ENCODE assay signal across 17 cellular contexts in the genomic region with DNA sequence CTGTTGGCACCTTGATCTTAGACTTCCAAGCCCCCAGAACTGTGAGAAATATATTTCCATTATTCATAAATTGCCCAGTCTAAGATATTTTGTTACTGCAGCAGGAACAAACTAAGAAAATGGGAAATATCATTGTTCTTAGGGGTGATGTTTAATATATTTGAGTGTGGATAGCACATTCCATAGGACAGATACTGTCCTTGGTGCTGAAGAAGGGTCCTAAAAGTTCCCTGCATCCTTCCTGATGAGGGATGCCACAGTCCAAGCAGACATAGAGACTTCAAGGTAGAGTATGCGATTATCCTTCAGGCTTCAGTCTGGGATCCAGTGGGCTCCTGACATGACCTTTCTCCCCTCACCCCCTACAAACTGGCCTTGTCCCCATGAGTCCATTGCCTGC.
DNase-seq lines count a peak whose midpoint lies in the region; ATAC-seq and TF ChIP-seq lines count a peak whose summit lies in the region.
"Had no signal": no experiment of that assay in that cellular context is flagged by ENCODE, and none has a peak within 500 bp of the region (broad histone marks: within the 10 kb centered on the region; RNA-seq: fewer than 3 reads in every experiment).

No MANE protein-coding gene starts in this region.

- H3K4me2 ChIP-seq in osteoblast (ENCODE audit: insufficient read depth, low read length), result no peak overlapping the region

- DNase-seq in amniotic epithelial cell (ENCODE audit: low read depth) (peak; percentile 25), iPS-NIHi11 (ENCODE audit: low spot score) (peak; percentile 26), osteoblast (ENCODE audit: insufficient read length, low spot score, missing footprints) (peak; percentile 3), natural killer cell (no peak), cerebellar cortex (ENCODE audit: low spot score) (no peak)
- DNase-seq: ACHN; CD4-positive, CD25-positive, alpha-beta regulatory T cell; DMS79; GOT3; NCI-H1048; NCI-H1436 treated with DMSO at 0.1 percent for 48 hours; NCI-H2081 treated with DMSO at 0.1 percent for 48 hours; NCI-H510A; NCI-H774 had no signal

- peaks cover 8 to 10% of the 10 kb centered on the region in 2 donors for H3K9me3 Mint-ChIP-seq in natural killer cell

- intact Hi-C loops in natural killer cell (cut with micrococcal nuclease), result no loop called here

- H3K27me3 Mint-ChIP-seq in natural killer cell (ENCODE audit: low read depth in 2 of 2), result no peaks in the 10 kb centered on the region
- H3K27me3 Mint-ChIP-seq: CD4-positive, CD25-positive, alpha-beta regulatory T cell had no signal

- H3K27ac Mint-ChIP-seq in natural killer cell, result no peak overlapping the region
- H3K27ac Mint-ChIP-seq: CD4-positive, CD25-positive, alpha-beta regulatory T cell had no signal

- POLR2A ChIA-PET in HEK293 (lab: Yijun Ruan, JAX), result no interaction called here

- H3K27me3 ChIP-seq in osteoblast (ENCODE audit: insufficient read depth, low read length), result no peaks in the 10 kb centered on the region
- H3K27me3 ChIP-seq: SJCRH30 had no signal

- H3K79me2 ChIP-seq in osteoblast (ENCODE audit: insufficient read depth, low read length), result no peaks in the 10 kb centered on the region

- no peak overlapping the region for H2AFZ ChIP-seq in osteoblast (ENCODE audit: low read length)

- ATAC-seq in natural killer cell (no peak), GM21825 (IDR thresholded peaks at IDR 0.05; ENCODE audit: unreplicated experiment) (no peak)

- no peaks in the 10 kb centered on the region for H3K36me3 Mint-ChIP-seq in natural killer cell
- H3K36me3 Mint-ChIP-seq: CD4-positive, CD25-positive, alpha-beta regulatory T cell had no signal

- H3K4me1 Mint-ChIP-seq in natural killer cell, result no peaks in the 10 kb centered on the region
- H3K4me1 Mint-ChIP-seq: CD4-positive, CD25-positive, alpha-beta regulatory T cell had no signal

- H3K9me3 ChIP-seq in HEK293 (ENCODE audit: control insufficient read depth, insufficient read depth, low read depth, low read length), result no peaks in the 10 kb centered on the region
- H3K9me3 ChIP-seq in osteoblast (ENCODE audit: low read depth, low read length), result peaks cover 6% of the 10 kb centered on the region
- H3K9me3 ChIP-seq: SJCRH30 had no signal

- H4K20me1 ChIP-seq in osteoblast (ENCODE audit: insufficient read depth, low read length), result no peaks in the 10 kb centered on the region

- H3K27ac ChIP-seq in HEK293 (ENCODE audit: extremely low read depth, low read depth, low read length), result no peak overlapping the region
- no peak overlapping the region for H3K27ac ChIP-seq in osteoblast (ENCODE audit: low read depth, low read length)
- H3K27ac ChIP-seq: SJCRH30 had no signal

- H3K4me1 ChIP-seq in HEK293 (ENCODE audit: control insufficient read depth, insufficient read depth, low read length), result no peaks in the 10 kb centered on the region
- no peaks in the 10 kb centered on the region for H3K4me1 ChIP-seq in osteoblast (ENCODE audit: insufficient read depth, low read length)
- H3K4me1 ChIP-seq: SJCRH30 had no signal

- CTCF ChIA-PET in HEK293 (lab: Yijun Ruan, JAX), result no interaction called here

- no peak overlapping the region for H3K4me3 Mint-ChIP-seq in natural killer cell
- H3K4me3 Mint-ChIP-seq: CD4-positive, CD25-positive, alpha-beta regulatory T cell had no signal

- H3K36me3 ChIP-seq in HEK293 (ENCODE audit: control insufficient read depth in 2 of 2, insufficient read depth in 1 of 2, low read length in 2 of 2) (no peaks in the 10 kb centered on the region), osteoblast (ENCODE audit: insufficient read depth, low read length) (no peaks in the 10 kb centered on the region)
- H3K36me3 ChIP-seq: SJCRH30 had no signal

- H3K4me3 ChIP-seq in HEK293 (ENCODE audit: low read depth, low read length) (no peak overlapping the region), osteoblast (ENCODE audit: insufficient read depth, low read length) (no peak overlapping the region)
- H3K4me3 ChIP-seq: SJCRH30 had no signal

- TF ChIP-seq CTCF in HEK293 (tag by site-specific recombination; IDR thresholded peaks at IDR 0.05), result no peak
- TF ChIP-seq CTCF in osteoblast (IDR thresholded peaks at IDR 0.05; ENCODE audit: extremely low read depth, low read depth, low read length), result no peak
- no peak for TF ChIP-seq CTCF in natural killer cell (IDR thresholded peaks at IDR 0.05)

TF ChIP-seq in HEK293, 187 proteins besides CTCF, POLR2A, EP300 and RAD21:
- TF ChIP-seq ZNF146 (tag by site-specific recombination; IDR thresholded peaks at IDR 0.05) (no peak), REST (tag by site-specific recombination; IDR thresholded peaks at IDR 0.05) (peak; percentile 72)
TF ChIP-seq in HEK293: peak in this region for 1.

Comparison
In these comparisons a context has a peak if more than half of its experiments do, and no peak if none do; other contexts are left out.
1. DNase-seq: peak in amniotic epithelial cell (single experiment), iPS-NIHi11 (single experiment) and osteoblast (single experiment); none in natural killer cell (single experiment) and cerebellar cortex (single experiment).